9 cellular contexts compared by ENCODE assay signal in the genomic region with DNA sequence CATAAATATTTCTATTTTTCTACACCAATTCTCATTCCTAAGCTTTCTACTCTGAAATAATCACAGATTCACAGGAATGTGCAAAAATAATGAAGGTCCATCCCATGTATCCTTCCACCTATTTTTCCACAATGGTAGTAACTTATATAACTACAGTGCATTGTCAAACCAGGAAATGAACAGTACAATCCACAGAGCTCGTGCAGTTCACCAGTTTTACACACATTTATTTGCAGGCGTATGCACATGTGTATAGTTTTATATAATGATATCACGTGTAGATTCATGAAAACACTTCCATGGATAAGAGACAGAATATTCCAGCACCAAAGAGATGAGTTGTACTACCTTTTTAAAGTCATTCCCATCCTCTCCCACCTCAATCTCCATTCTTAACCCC. TPM values are rescaled to one million over a fixed set of nuclear protein-coding genes. Genes with fewer than 3 reads are reported as not detected.
"Had no signal": no experiment of that assay in that cellular context is flagged by ENCODE, and none has a peak within 500 bp of the region (broad histone marks: within the 10 kb centered on the region; RNA-seq: fewer than 3 reads in every experiment).

No MANE protein-coding gene starts in this region.

- H3K4me3 ChIP-seq: GM23248, GM23338, HAP-1 had no signal

- DNase-seq: GM23248, GOT3, H7, H9, HCEC 1CT, HFFc6 had no signal

- ATAC-seq: GM23338, HCT116 had no signal

- H3K36me3 ChIP-seq: HAP-1 had no signal

RNA-seq across cellular contexts. Expression of gene IL17D, which starts 57.4 kb away (rescaled TPM):
- total RNA-seq: H7 had no signal
